Comparison of ENCODE assay signal across 14 cellular contexts in the genomic region with DNA sequence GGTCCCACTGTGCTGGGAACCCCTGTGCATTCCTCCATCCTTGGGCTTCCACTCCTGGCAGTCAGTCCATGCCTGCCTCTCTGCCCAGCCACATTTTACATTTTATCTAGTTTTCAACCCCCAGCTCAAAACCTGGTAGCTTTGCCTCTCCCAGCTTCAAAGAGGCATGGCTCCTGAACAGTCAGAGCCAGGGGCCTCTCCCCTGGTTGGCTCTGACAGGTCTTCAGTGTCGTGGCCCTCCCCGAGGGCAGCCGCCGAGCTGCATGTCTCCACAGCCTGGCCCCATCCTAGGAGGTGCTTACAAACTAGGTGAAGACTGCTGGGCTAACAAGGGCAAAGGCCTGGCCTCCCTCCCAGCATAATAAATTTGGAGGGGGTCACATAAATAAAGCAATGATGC. TPM values are rescaled to one million over a fixed set of nuclear protein-coding genes. Genes with fewer than 3 reads are reported as not detected.
"Had no signal": no experiment of that assay in that cellular context is flagged by ENCODE, and none has a peak within 500 bp of the region (broad histone marks: within the 10 kb centered on the region; RNA-seq: fewer than 3 reads in every experiment).

No MANE protein-coding gene starts in this region.

- DNase-seq: activated CD4-positive, alpha-beta T cell treated with anti-CD3 and anti-CD28 coated beads, Interleukin-2, amount 50 U/mL, for 4 hours; activated naive CD4-positive, alpha-beta T cell; activated naive CD8-positive, alpha-beta T cell treated with anti-CD3 and anti-CD28 coated beads, Interleukin-2, amount 10 ng/mL, durations not matched to agents 7 days and 5 days; activated T-cell treated with anti-CD3 and anti-CD28 coated beads for 4 hours; anterior cingulate cortex; glutamatergic neuron; mammary epithelial cell; naive B cell; stimulated activated CD4-positive, alpha-beta T cell treated with anti-CD3 and anti-CD28 coated beads, Interleukin-2, amount 100 ng/mL, for 48 hours; trophoblast cell had no signal

- H3K27me3 Mint-ChIP-seq: activated naive CD8-positive, alpha-beta T cell treated with anti-CD3 and anti-CD28 coated beads, Interleukin-2, amount 10 ng/mL, durations not matched to agents 7 days and 5 days had no signal

- H3K4me1 ChIP-seq: parathyroid adenoma had no signal

- ATAC-seq: esophagus mucosa; stimulated activated memory B cell treated with anti-CD40 and anti-IgM and Interleukin-4, amounts not matched to agents 10 μg/mL and 1 μg/mL and 100 μg/mL, for 72 hours had no signal

- H3K27ac Mint-ChIP-seq: activated naive CD8-positive, alpha-beta T cell treated with anti-CD3 and anti-CD28 coated beads, Interleukin-2, amount 10 ng/mL, durations not matched to agents 7 days and 5 days; naive B cell; stimulated activated memory B cell treated with anti-CD40 and anti-IgM and Interleukin-4, amounts not matched to agents 10 μg/mL and 1 μg/mL and 100 μg/mL, for 72 hours; T-helper 2 cell treated with Interferon-gamma antibody and Interleukin-4, amounts not matched to agents 5 μg/mL and 100 μg/mL, for 36 hours had no signal

- H3K27ac ChIP-seq: parathyroid adenoma had no signal

- H3K36me3 Mint-ChIP-seq: activated naive CD8-positive, alpha-beta T cell treated with anti-CD3 and anti-CD28 coated beads, Interleukin-2, amount 10 ng/mL, durations not matched to agents 7 days and 5 days; naive B cell; stimulated activated memory B cell treated with anti-CD40 and anti-IgM and Interleukin-4, amounts not matched to agents 10 μg/mL and 1 μg/mL and 100 μg/mL, for 72 hours had no signal

- H3K4me3 Mint-ChIP-seq: activated naive CD8-positive, alpha-beta T cell treated with anti-CD3 and anti-CD28 coated beads, Interleukin-2, amount 10 ng/mL, durations not matched to agents 7 days and 5 days; naive B cell; stimulated activated memory B cell treated with anti-CD40 and anti-IgM and Interleukin-4, amounts not matched to agents 10 μg/mL and 1 μg/mL and 100 μg/mL, for 72 hours; T-helper 2 cell treated with Interferon-gamma antibody and Interleukin-4, amounts not matched to agents 5 μg/mL and 100 μg/mL, for 36 hours had no signal

- H3K4me1 Mint-ChIP-seq: activated naive CD8-positive, alpha-beta T cell treated with anti-CD3 and anti-CD28 coated beads, Interleukin-2, amount 10 ng/mL, durations not matched to agents 7 days and 5 days; naive B cell; stimulated activated memory B cell treated with anti-CD40 and anti-IgM and Interleukin-4, amounts not matched to agents 10 μg/mL and 1 μg/mL and 100 μg/mL, for 72 hours had no signal

- H3K9me3 Mint-ChIP-seq: activated naive CD8-positive, alpha-beta T cell treated with anti-CD3 and anti-CD28 coated beads, Interleukin-2, amount 10 ng/mL, durations not matched to agents 7 days and 5 days; stimulated activated memory B cell treated with anti-CD40 and anti-IgM and Interleukin-4, amounts not matched to agents 10 μg/mL and 1 μg/mL and 100 μg/mL, for 72 hours; T-helper 2 cell treated with Interferon-gamma antibody and Interleukin-4, amounts not matched to agents 5 μg/mL and 100 μg/mL, for 36 hours had no signal

RNA-seq across cellular contexts. Expression of gene COBL, which starts 14.8 kb away (rescaled TPM):
- total RNA-seq: activated naive CD8-positive, alpha-beta T cell treated with anti-CD3 and anti-CD28 coated beads, Interleukin-2, amount 10 ng/mL, durations not matched to agents 7 days and 5 days had no signal
